10 cellular contexts compared by ENCODE assay signal in the genomic region with DNA sequence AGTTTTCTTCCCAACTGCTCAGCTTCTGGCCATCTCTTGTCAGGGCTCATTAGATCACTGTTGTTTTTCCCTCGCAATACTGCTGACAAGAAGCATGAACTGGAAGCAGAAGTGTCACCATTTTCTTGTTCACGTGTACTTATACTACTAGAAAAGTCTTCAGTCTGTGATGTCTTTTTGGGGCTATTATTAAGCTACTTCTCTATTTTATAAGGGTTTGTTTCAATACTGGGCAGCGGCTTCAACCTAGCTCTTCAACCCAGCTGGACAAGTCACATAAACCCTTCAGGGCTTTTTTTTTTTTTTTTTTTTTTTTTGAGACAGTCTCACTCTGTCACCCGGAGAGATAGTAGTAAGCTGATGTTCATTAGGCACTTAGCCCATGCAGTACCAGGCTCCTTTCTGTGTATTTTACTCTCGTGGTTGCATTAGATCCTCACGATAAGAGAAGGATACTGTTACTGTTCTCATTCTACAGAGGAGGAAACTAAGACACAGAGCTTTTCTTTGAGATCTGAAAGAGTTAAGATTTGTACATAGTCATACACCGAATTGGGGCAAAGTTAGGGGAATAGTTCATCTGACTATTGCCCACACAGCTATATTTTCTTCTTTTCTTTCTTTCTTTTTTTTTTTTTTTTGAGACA. TPM values are rescaled to one million over a fixed set of nuclear protein-coding genes. Genes with fewer than 3 reads are reported as not detected.
DNase-seq lines count a peak whose midpoint lies in the region; ATAC-seq and TF ChIP-seq lines count a peak whose summit lies in the region.
"Had no signal": no experiment of that assay in that cellular context is flagged by ENCODE, and none has a peak within 500 bp of the region (broad histone marks: within the 10 kb centered on the region; RNA-seq: fewer than 3 reads in every experiment).

No MANE protein-coding gene starts in this region.

- TF ChIP-seq POLR2A in vagina (IDR thresholded peaks at IDR 0.05), result no peak
- TF ChIP-seq POLR2A in GM18505 (IDR thresholded peaks at IDR 0.05; ENCODE audit: borderline replicate concordance, extremely low read depth, insufficient read depth, insufficient read length), result no peak

- peaks cover 66% of the 10 kb centered on the region for H3K79me2 ChIP-seq in SK-N-SH (ENCODE audit: insufficient read depth)

- intact Hi-C loops in Right ventricle myocardium inferior (cut with DNase I), result no loop called here
- intact Hi-C loops in vagina (cut with DNase I), result no loop called here

- no peaks in the 10 kb centered on the region for H3K36me3 ChIP-seq in right atrium auricular region
- no peaks in the 10 kb centered on the region for H3K36me3 ChIP-seq in SK-N-SH (replicated peaks in 1 of 2; ENCODE audit: control insufficient read depth in 1 of 2, insufficient read depth in 2 of 2, low read length in 1 of 2)
- H3K36me3 ChIP-seq in vagina, result no peaks in the 10 kb centered on the region

- H2AFZ ChIP-seq in SK-N-SH (ENCODE audit: low read depth), result no peak overlapping the region

- H3K4me1 ChIP-seq in right atrium auricular region (peaks cover 0 to 76% of the 10 kb centered on the region in 2 donors), SK-N-SH (ENCODE audit: control insufficient read depth in 1 of 2, insufficient read depth in 2 of 2, low read depth in 1 of 2, low read length in 1 of 2) (peaks cover 0 to 9% of the 10 kb centered on the region in 2 experiments; a peak in 1 of 4 replicates), vagina (peaks cover 53% of the 10 kb centered on the region)

- H4K20me1 ChIP-seq in SK-N-SH (ENCODE audit: insufficient read depth), result peaks cover 39% of the 10 kb centered on the region

- peaks cover 4% of the 10 kb centered on the region for H3F3A ChIP-seq in SK-N-SH (replicated peaks; ENCODE audit: insufficient read depth)

- peak overlapping the region; percentile 65 to 93 (median 76) for H3K27ac Mint-ChIP-seq in immature natural killer cell

- peaks cover 0 to 4% (median 3%) of the 10 kb centered on the region in 3 donors for H3K36me3 Mint-ChIP-seq in immature natural killer cell

- peak overlapping the region in 1 of 5 donors; percentile 29 for H3K4me3 Mint-ChIP-seq in immature natural killer cell

- no peak for TF ChIP-seq EP300 in SK-N-SH (IDR thresholded peaks at IDR 0.05; ENCODE audit: borderline replicate concordance in 1 of 2, low read depth in 1 of 2, low read length in 1 of 2)

- H3K9me3 Mint-ChIP-seq in immature natural killer cell, result no peaks in the 10 kb centered on the region

- peak overlapping the region; percentile 12 to 81 for H3K27ac ChIP-seq in right atrium auricular region
- H3K27ac ChIP-seq in SK-N-SH (ENCODE audit: low read depth in 2 of 2, low read length in 1 of 2), result no peak overlapping the region
- peak overlapping the region; percentile 2 for H3K27ac ChIP-seq in vagina

- no peak for TF ChIP-seq CTCF in right atrium auricular region (IDR thresholded peaks at IDR 0.05)
- no peak for TF ChIP-seq CTCF in SK-N-SH (IDR thresholded peaks at IDR 0.05)
- TF ChIP-seq CTCF in vagina (IDR thresholded peaks at IDR 0.05), result no peak

- no peak for ATAC-seq in Right ventricle myocardium inferior
- ATAC-seq in GM18505 (IDR thresholded peaks at IDR 0.05; ENCODE audit: unreplicated experiment), result no peak

- 46% methylated on average over 7 of the region's 7 CpGs for WGBS in SK-N-SH (ENCODE audit: low lambda C conversion rate)

- H3K9me3 ChIP-seq in right atrium auricular region, result no peaks in the 10 kb centered on the region
- no peaks in the 10 kb centered on the region for H3K9me3 ChIP-seq in SK-N-SH
- no peaks in the 10 kb centered on the region for H3K9me3 ChIP-seq in vagina

- CTCF ChIA-PET in SK-N-SH (lab: Yijun Ruan, JAX), result interaction anchor here (0.6 to 1.6 kb wide), 9 partner anchors 8 to 241 kb away, joined by 3 to 9 read pairs (median 3); partner anchors contain the start of gene RAPGEF1

- H3K4me2 ChIP-seq in SK-N-SH, result no peak overlapping the region

- no peak for DNase-seq in right atrium auricular region (ENCODE audit: low spot score)
- DNase-seq in Right ventricle myocardium inferior (ENCODE audit: missing footprints), result no peak
- peak; percentile 64 for DNase-seq in SK-N-SH
- DNase-seq in immature natural killer cell, result no peak
- DNase-seq in vagina (ENCODE audit: extremely low spot score in 2 of 2), result no peak
- no peak for DNase-seq in GOT3 (lab: John Stamatoyannopoulos, UW)
- no peak for DNase-seq in NCI-H226
- DNase-seq: activated CD4-positive, alpha-beta T cell treated with anti-CD3 and anti-CD28 coated beads for 48 hours; SHP77 treated with DMSO at 0.1 percent for 48 hours had no signal

- H3K27me3 ChIP-seq in right atrium auricular region (no peaks in the 10 kb centered on the region), SK-N-SH (ENCODE audit: insufficient read depth) (no peaks in the 10 kb centered on the region), vagina (no peaks in the 10 kb centered on the region)

- POLR2A ChIA-PET in SK-N-SH (lab: Yijun Ruan, JAX), result interaction anchor here (0.6 kb wide), 1 partner anchor 8 kb away, joined by 3 read pairs; no protein-coding TSS in a partner anchor

- H3K27me3 Mint-ChIP-seq in immature natural killer cell (ENCODE audit: low read depth in 3 of 3), result no peaks in the 10 kb centered on the region

- H3K4me1 Mint-ChIP-seq in immature natural killer cell, result peaks cover 90 to 93% of the 10 kb centered on the region in 2 donors

- no peak overlapping the region for H3K4me3 ChIP-seq in right atrium auricular region
- H3K4me3 ChIP-seq in SK-N-SH (ENCODE audit: low read depth in 2 of 2, low read length in 1 of 2), result no peak overlapping the region
- H3K4me3 ChIP-seq in vagina, result no peak overlapping the region

- H3K9ac ChIP-seq in SK-N-SH, result no peak overlapping the region

- no peak for TF ChIP-seq RAD21 in SK-N-SH (IDR thresholded peaks at IDR 0.05; ENCODE audit: low read length)

- H3K9me2 ChIP-seq in SK-N-SH, result no peaks in the 10 kb centered on the region

TF ChIP-seq in SK-N-SH, 30 proteins besides CTCF, POLR2A, EP300 and RAD21:
- TF ChIP-seq RXRA (IDR thresholded peaks at IDR 0.05; ENCODE audit: borderline replicate concordance, low read depth), result no peak
- TF ChIP-seq MXI1 (IDR thresholded peaks at IDR 0.05; ENCODE audit: low read depth, low read length), result peak; percentile 43; the same call in 1 of the 2 replicates
- no peak for TF ChIP-seq CHD2 (IDR thresholded peaks at IDR 0.05; ENCODE audit: low read length, partially characterized antibody)
- no peak for TF ChIP-seq FOXM1 (IDR thresholded peaks at IDR 0.05; ENCODE audit: low read depth)
- no peak for TF ChIP-seq YY1 (IDR thresholded peaks at IDR 0.05; ENCODE audit: low read depth)
- no peak for TF ChIP-seq TEAD4 (IDR thresholded peaks at IDR 0.05; ENCODE audit: borderline replicate concordance, insufficient read depth)
- TF ChIP-seq RCOR1 (IDR thresholded peaks at IDR 0.05; ENCODE audit: low read length), result 0 out of 2 replicates have a peak, but pooled peaks have one; percentile 7
- no peak for TF ChIP-seq RFX5 (IDR thresholded peaks at IDR 0.05; ENCODE audit: low read length)
- TF ChIP-seq, protein P1, sequence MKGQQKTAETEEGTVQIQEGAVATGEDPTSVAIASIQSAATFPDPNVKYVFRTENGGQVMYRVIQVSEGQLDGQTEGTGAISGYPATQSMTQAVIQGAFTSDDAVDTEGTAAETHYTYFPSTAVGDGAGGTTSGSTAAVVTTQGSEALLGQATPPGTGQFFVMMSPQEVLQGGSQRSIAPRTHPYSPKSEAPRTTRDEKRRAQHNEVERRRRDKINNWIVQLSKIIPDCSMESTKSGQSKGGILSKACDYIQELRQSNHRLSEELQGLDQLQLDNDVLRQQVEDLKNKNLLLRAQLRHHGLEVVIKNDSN (IDR thresholded peaks at IDR 0.05; ENCODE audit: borderline replicate concordance, low read depth), result no peak
- TF ChIP-seq GABPA (IDR thresholded peaks at IDR 0.05; ENCODE audit: low read depth), result no peak
- TF ChIP-seq GATA2 (CRISPR knock-in tag; IDR thresholded peaks at IDR 0.05), result peak; percentile 63
- no peak for TF ChIP-seq SIN3A (IDR thresholded peaks at IDR 0.05; ENCODE audit: borderline replicate concordance, low read depth, low read length)
- TF ChIP-seq FOXJ3 (CRISPR knock-in tag; IDR thresholded peaks at IDR 0.05), result no peak

RNA-seq across cellular contexts. Expression of gene RAPGEF1, which starts 20.5 kb away (rescaled TPM):
- 10 to 100 TPM; 59.5 to 65.1 TPM for total RNA-seq in right atrium auricular region
- total RNA-seq in Right ventricle myocardium inferior, result 125 TPM
- 26.2 and 27.0 TPM in 2 replicates for polyA plus RNA-seq in SK-N-SH (2012; rRNA removed)
- polyA plus RNA-seq in SK-N-SH (2012; cell fraction: cytosol; rRNA removed), result 16.1 and 21.6 TPM in 2 replicates
- polyA plus RNA-seq in SK-N-SH (2012; cell fraction: nucleus; rRNA removed), result 28.8 and 31.1 TPM in 2 replicates
- polyA plus RNA-seq in immature natural killer cell, result 10 to 100 TPM in 1 of 3 donors, 1 to 10 TPM in 2; 1.2 to 15.8 (median 7.4) TPM
- 57.9 TPM for total RNA-seq in vagina

Comparison
In these comparisons a context has a peak if more than half of its experiments do, and no peak if none do; other contexts are left out.
1. H3K27ac ChIP-seq: peak in right atrium auricular region (2 of 2) and vagina (single experiment); none in SK-N-SH (0 of 2).